27 cellular contexts compared by ENCODE assay signal in the genomic region with DNA sequence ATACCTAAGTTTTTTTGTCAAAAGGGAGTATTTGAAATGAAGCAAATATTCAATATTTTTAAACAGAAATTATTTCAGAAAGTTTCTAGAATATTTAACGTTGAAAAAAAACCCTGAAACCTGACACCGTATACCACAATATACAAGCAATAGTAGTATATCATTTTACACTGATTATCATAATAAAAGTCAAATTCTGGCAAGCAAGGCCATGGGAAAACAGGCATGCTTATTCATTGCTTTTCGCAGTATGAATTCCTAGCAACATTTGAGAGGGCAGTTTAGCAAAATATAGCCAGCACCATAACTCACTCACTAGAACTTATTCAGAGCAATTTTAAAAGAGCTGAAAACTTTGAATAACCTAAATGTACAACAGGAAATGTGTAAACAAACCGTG.
"Had no signal": no experiment of that assay in that cellular context is flagged by ENCODE, and none has a peak within 500 bp of the region (broad histone marks: within the 10 kb centered on the region; RNA-seq: fewer than 3 reads in every experiment).

No MANE protein-coding gene starts in this region.

- H3K4me3 Mint-ChIP-seq: activated B cell treated with CpG ODN at 0.5 μM for 24 hours; activated CD8-positive, alpha-beta T cell treated with anti-CD3 and anti-CD28 coated beads for 36 hours; activated naive CD4-positive, alpha-beta T cell treated with anti-CD3 and anti-CD28 coated beads for 36 hours; activated naive CD8-positive, alpha-beta T cell treated with anti-CD3 and anti-CD28 coated beads, Interleukin-2, amount 50 U/mL, for 24 hours; natural killer cell treated with Interleukin-12 subunit alpha and Interleukin-12 subunit beta and Interleukin-15 and Interleukin-18, amount 100 ng/mL, for 72 hours; T-helper 2 cell treated with Interferon-gamma antibody and Interleukin-4, amounts not matched to agents 5 μg/mL and 100 μg/mL, for 36 hours had no signal

- H3K79me2 ChIP-seq: hepatocyte had no signal

- H3K4me1 ChIP-seq: body of pancreas, colonic mucosa, esophagus squamous epithelium, gastrocnemius medialis, testis, transverse colon had no signal

- H2AFZ ChIP-seq: hepatocyte had no signal

- ATAC-seq: activated CD8-positive, alpha-beta T cell treated with anti-CD3 and anti-CD28 coated beads for 36 hours; activated naive CD8-positive, alpha-beta T cell treated with anti-CD3 and anti-CD28 coated beads, Interleukin-2, amount 50 U/mL, for 24 hours; body of pancreas; gastrocnemius medialis; left cardiac atrium; left ventricle myocardium superior; mucosa of descending colon; natural killer cell treated with Interleukin-12 subunit alpha and Interleukin-12 subunit beta and Interleukin-15 and Interleukin-18, amount 100 ng/mL, for 72 hours; right cardiac atrium had no signal

- H3K4me3 ChIP-seq: body of pancreas, colonic mucosa, esophagus squamous epithelium, gastrocnemius medialis, hepatocyte, mucosa of descending colon, testis, transverse colon had no signal

- H3K27ac Mint-ChIP-seq: activated B cell treated with CpG ODN at 0.5 μM for 24 hours; activated CD8-positive, alpha-beta T cell treated with anti-CD3 and anti-CD28 coated beads for 36 hours; activated naive CD4-positive, alpha-beta T cell treated with anti-CD3 and anti-CD28 coated beads for 36 hours; activated naive CD8-positive, alpha-beta T cell treated with anti-CD3 and anti-CD28 coated beads, Interleukin-2, amount 50 U/mL, for 24 hours; natural killer cell treated with Interleukin-12 subunit alpha and Interleukin-12 subunit beta and Interleukin-15 and Interleukin-18, amount 100 ng/mL, for 72 hours; T-helper 2 cell treated with Interferon-gamma antibody and Interleukin-4, amounts not matched to agents 5 μg/mL and 100 μg/mL, for 36 hours had no signal

- H3K4me1 Mint-ChIP-seq: activated B cell treated with CpG ODN at 0.5 μM for 24 hours; activated naive CD8-positive, alpha-beta T cell treated with anti-CD3 and anti-CD28 coated beads, Interleukin-2, amount 50 U/mL, for 24 hours had no signal

- DNase-seq: activated B cell treated with CpG ODN at 0.5 μM for 24 hours; activated CD4-positive, alpha-beta T cell treated with anti-CD3 and anti-CD28 coated beads, Interleukin-2, amount 50 U/mL, for 1 hour; activated CD8-positive, alpha-beta T cell treated with anti-CD3 and anti-CD28 coated beads for 36 hours; activated effector memory CD4-positive, alpha-beta T cell treated with Interleukin-2 at 50 U/mL for 16 hours; activated naive CD4-positive, alpha-beta T cell treated with anti-CD3 and anti-CD28 coated beads for 36 hours; activated naive CD8-positive, alpha-beta T cell treated with anti-CD3 and anti-CD28 coated beads, Interleukin-2, amount 50 U/mL, for 24 hours; anterior cingulate cortex; body of pancreas; colonic mucosa; effector CD8-positive, alpha-beta T cell; esophagus squamous epithelium; gastrocnemius medialis; glutamatergic neuron; left cardiac atrium; left ventricle myocardium superior; mucosa of descending colon; posterior cingulate gyrus; right cardiac atrium; stimulated activated CD4-positive, alpha-beta T cell treated with anti-CD3 and anti-CD28 coated beads, Interleukin-2, amount 100 ng/mL, for 48 hours; stimulated activated naive CD4-positive, alpha-beta T cell treated with Interleukin-2 at 50 U/mL for 16 hours; testis; transverse colon had no signal

- H3K9me3 ChIP-seq: body of pancreas, colonic mucosa, esophagus squamous epithelium, gastrocnemius medialis, mucosa of descending colon, testis, transverse colon had no signal

- H3K27me3 ChIP-seq: body of pancreas, colonic mucosa, esophagus squamous epithelium, gastrocnemius medialis, hepatocyte, testis, transverse colon had no signal

- H3K4me2 ChIP-seq: hepatocyte had no signal

- H3K27me3 Mint-ChIP-seq: activated B cell treated with CpG ODN at 0.5 μM for 24 hours; activated CD8-positive, alpha-beta T cell treated with anti-CD3 and anti-CD28 coated beads for 36 hours; activated naive CD8-positive, alpha-beta T cell treated with anti-CD3 and anti-CD28 coated beads, Interleukin-2, amount 50 U/mL, for 24 hours; natural killer cell treated with Interleukin-12 subunit alpha and Interleukin-12 subunit beta and Interleukin-15 and Interleukin-18, amount 100 ng/mL, for 72 hours had no signal

- H3K27ac ChIP-seq: body of pancreas, colonic mucosa, epithelial cell of prostate, esophagus squamous epithelium, gastrocnemius medialis, hepatocyte, testis, transverse colon had no signal

- FAIRE-seq: keratinocyte had no signal
